Comparison of ENCODE assay signal across 19 cellular contexts in the genomic region with DNA sequence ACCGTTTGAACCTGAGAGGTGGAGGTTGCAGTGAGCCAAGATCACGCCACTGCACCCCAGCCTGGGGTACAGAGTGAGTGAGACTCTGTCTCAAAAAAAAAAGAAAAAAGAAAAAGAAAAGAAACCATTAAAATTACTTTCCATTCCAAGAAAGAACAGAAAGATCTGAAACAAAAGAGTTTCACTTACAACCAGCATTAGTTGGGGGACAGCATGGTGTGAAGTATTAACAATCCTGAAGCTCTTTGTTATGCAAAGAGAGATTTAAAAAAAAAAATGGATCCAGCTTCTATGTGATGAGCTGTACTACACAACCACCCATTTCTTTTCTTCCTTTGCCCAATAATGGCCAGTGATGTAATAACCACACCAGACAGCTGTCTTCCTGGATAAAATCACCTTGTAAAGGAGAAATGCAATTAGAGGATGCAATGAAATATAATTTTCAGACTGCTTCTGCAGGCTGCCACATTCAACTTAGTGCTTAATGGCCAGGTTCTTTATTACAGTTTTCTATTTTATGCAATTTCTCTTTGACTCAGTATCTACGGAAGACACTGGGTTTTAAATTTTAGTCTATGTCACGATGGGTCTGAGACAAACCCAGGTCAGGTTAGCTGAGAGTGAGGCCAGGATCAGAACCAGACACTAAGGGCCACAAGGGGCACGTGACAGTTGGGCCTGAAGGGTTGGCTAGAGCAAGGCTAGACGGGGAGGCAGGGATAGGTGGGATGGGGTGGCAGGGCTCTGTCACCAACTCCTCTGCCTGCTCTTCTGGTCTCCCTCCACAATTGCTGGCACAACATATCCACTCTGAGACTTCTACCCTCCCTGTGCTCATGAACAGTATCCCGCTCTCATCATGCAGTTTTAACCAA.
DNase-seq lines count a peak whose midpoint lies in the region; ATAC-seq and TF ChIP-seq lines count a peak whose summit lies in the region.
"Had no signal": no experiment of that assay in that cellular context is flagged by ENCODE, and none has a peak within 500 bp of the region (broad histone marks: within the 10 kb centered on the region; RNA-seq: fewer than 3 reads in every experiment).

No MANE protein-coding gene starts in this region.

- H3K4me1 ChIP-seq in mucosa of descending colon (ENCODE audit: low read depth) (no peaks in the 10 kb centered on the region), breast epithelium (no peaks in the 10 kb centered on the region)

- no peak overlapping the region for H3K27ac ChIP-seq in breast epithelium
- H3K27ac ChIP-seq: foreskin keratinocyte had no signal

- intact Hi-C loops in mucosa of descending colon (cut with DNase I, micrococcal nuclease) (no loop called here), breast epithelium (cut with DNase I; ENCODE audit: low total_unique reads) (no loop called here)

- TF ChIP-seq CTCF in mucosa of descending colon (IDR thresholded peaks at IDR 0.05): no peak
- TF ChIP-seq CTCF in breast epithelium (IDR thresholded peaks at IDR 0.05): no peak

- H3K4me3 ChIP-seq in mucosa of descending colon (no peak overlapping the region), breast epithelium (no peak overlapping the region)

- H3K27ac Mint-ChIP-seq in activated naive CD8-positive, alpha-beta T cell treated with anti-CD3 and anti-CD28 coated beads for 36 hours: peak overlapping the region; percentile 79
- H3K27ac Mint-ChIP-seq in activated naive CD8-positive, alpha-beta T cell treated with anti-CD3 and anti-CD28 coated beads, Interleukin-2, amount 50 U/mL, for 24 hours: no peak overlapping the region
- peak overlapping the region; percentile 34 for H3K27ac Mint-ChIP-seq in central memory CD8-positive, alpha-beta T cell (ENCODE audit: low read depth)

- peaks cover 37% of the 10 kb centered on the region for H3K36me3 Mint-ChIP-seq in activated naive CD8-positive, alpha-beta T cell treated with anti-CD3 and anti-CD28 coated beads for 36 hours
- H3K36me3 Mint-ChIP-seq in activated naive CD8-positive, alpha-beta T cell treated with anti-CD3 and anti-CD28 coated beads, Interleukin-2, amount 50 U/mL, for 24 hours (ENCODE audit: low read depth): peaks cover 12% of the 10 kb centered on the region
- H3K36me3 Mint-ChIP-seq in central memory CD8-positive, alpha-beta T cell (ENCODE audit: insufficient read depth): peaks cover 2% of the 10 kb centered on the region

- H3K36me3 ChIP-seq in mucosa of descending colon (ENCODE audit: low read depth): no peaks in the 10 kb centered on the region
- H3K36me3 ChIP-seq in breast epithelium: no peaks in the 10 kb centered on the region

- H3K9me3 ChIP-seq in mucosa of descending colon (no peaks in the 10 kb centered on the region), breast epithelium (no peaks in the 10 kb centered on the region)

- no peak for TF ChIP-seq POLR2A in breast epithelium (IDR thresholded peaks at IDR 0.05)

- no peak for ATAC-seq in activated naive CD8-positive, alpha-beta T cell treated with anti-CD3 and anti-CD28 coated beads, Interleukin-2, amount 50 U/mL, for 24 hours
- no peak for ATAC-seq in central memory CD8-positive, alpha-beta T cell (replicated peaks; ENCODE audit: extremely low read depth, poor library complexity, severe bottlenecking)
- ATAC-seq in GM21528 (IDR thresholded peaks at IDR 0.05; ENCODE audit: low FRiP score, unreplicated experiment) (no peak), left lobe of liver (no peak), mucosa of descending colon (no peak)
- ATAC-seq: foreskin keratinocyte, right cardiac atrium had no signal

- H3K4me3 Mint-ChIP-seq in activated naive CD8-positive, alpha-beta T cell treated with anti-CD3 and anti-CD28 coated beads for 36 hours: peak overlapping the region; percentile 9
- no peak overlapping the region for H3K4me3 Mint-ChIP-seq in activated naive CD8-positive, alpha-beta T cell treated with anti-CD3 and anti-CD28 coated beads, Interleukin-2, amount 50 U/mL, for 24 hours
- no peak overlapping the region for H3K4me3 Mint-ChIP-seq in central memory CD8-positive, alpha-beta T cell
- H3K4me3 Mint-ChIP-seq: IgD-negative memory B cell had no signal

- no peak for DNase-seq in activated naive CD8-positive, alpha-beta T cell treated with anti-CD3 and anti-CD28 coated beads for 36 hours
- DNase-seq in activated naive CD8-positive, alpha-beta T cell treated with anti-CD3 and anti-CD28 coated beads, Interleukin-2, amount 50 U/mL, for 24 hours: no peak
- DNase-seq in NCI-H69 (lab: John Stamatoyannopoulos, UW) (peak; percentile 58), left lobe of liver (ENCODE audit: low spot score) (no peak), mucosa of descending colon (no peak), breast epithelium (ENCODE audit: low spot score in 2 of 2) (no peak)
- DNase-seq in central memory CD8-positive, alpha-beta T cell (ENCODE audit: low spot score in 2 of 2): no peak
- DNase-seq: activated CD4-positive, CD25-positive, alpha-beta regulatory T cell; activated effector memory CD4-positive, alpha-beta T cell treated with Interleukin-2 at 50 U/mL for 16 hours; amygdala; EL; NCI-H1105 treated with DMSO at 0.1 percent for 48 hours; NCI-H2171; NCI-H82; occipital lobe; right cardiac atrium had no signal

- H3K27me3 Mint-ChIP-seq in activated naive CD8-positive, alpha-beta T cell treated with anti-CD3 and anti-CD28 coated beads for 36 hours: no peaks in the 10 kb centered on the region
- no peaks in the 10 kb centered on the region for H3K27me3 Mint-ChIP-seq in activated naive CD8-positive, alpha-beta T cell treated with anti-CD3 and anti-CD28 coated beads, Interleukin-2, amount 50 U/mL, for 24 hours
- no peaks in the 10 kb centered on the region for H3K27me3 Mint-ChIP-seq in central memory CD8-positive, alpha-beta T cell
- H3K27me3 Mint-ChIP-seq: IgD-negative memory B cell had no signal

- peaks cover 8% of the 10 kb centered on the region for H3K9me3 Mint-ChIP-seq in activated naive CD8-positive, alpha-beta T cell treated with anti-CD3 and anti-CD28 coated beads for 36 hours
- peaks cover 7% of the 10 kb centered on the region for H3K9me3 Mint-ChIP-seq in activated naive CD8-positive, alpha-beta T cell treated with anti-CD3 and anti-CD28 coated beads, Interleukin-2, amount 50 U/mL, for 24 hours
- H3K9me3 Mint-ChIP-seq in central memory CD8-positive, alpha-beta T cell: no peaks in the 10 kb centered on the region
- H3K9me3 Mint-ChIP-seq: IgD-negative memory B cell had no signal

- H3K27me3 ChIP-seq in breast epithelium: no peaks in the 10 kb centered on the region
- H3K27me3 ChIP-seq: foreskin keratinocyte had no signal

- H3K4me1 Mint-ChIP-seq in activated naive CD8-positive, alpha-beta T cell treated with anti-CD3 and anti-CD28 coated beads for 36 hours: peaks cover 72% of the 10 kb centered on the region
- H3K4me1 Mint-ChIP-seq in activated naive CD8-positive, alpha-beta T cell treated with anti-CD3 and anti-CD28 coated beads, Interleukin-2, amount 50 U/mL, for 24 hours: peaks cover 73% of the 10 kb centered on the region
- H3K4me1 Mint-ChIP-seq in central memory CD8-positive, alpha-beta T cell: peaks cover 78% of the 10 kb centered on the region
